Comparison of ENCODE assay signal across 14 cellular contexts in the genomic region with DNA sequence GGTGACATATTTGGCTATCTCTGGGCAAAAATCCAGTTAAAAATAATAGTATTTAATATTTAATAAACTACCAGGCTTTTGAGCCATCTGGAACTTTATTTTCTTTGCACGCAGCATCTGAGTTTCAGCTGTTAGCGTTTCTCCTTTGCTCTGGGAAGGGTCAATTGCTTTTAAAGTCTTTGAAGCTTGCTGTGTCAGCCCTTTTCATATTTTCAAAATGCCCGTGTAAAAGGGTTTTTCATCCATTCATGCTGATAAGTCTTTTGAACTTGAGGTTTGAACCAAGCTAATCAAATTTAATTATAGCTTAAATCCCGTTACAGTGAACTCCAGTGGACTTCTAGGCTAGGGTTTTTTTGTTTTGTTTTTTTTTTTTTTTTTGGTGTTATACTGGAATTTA.
"Had no signal": no experiment of that assay in that cellular context is flagged by ENCODE, and none has a peak within 500 bp of the region (broad histone marks: within the 10 kb centered on the region; RNA-seq: fewer than 3 reads in every experiment).

No MANE protein-coding gene starts in this region.

- H3K4me1 ChIP-seq: colonic mucosa had no signal

- H3K36me3 ChIP-seq: colonic mucosa, tibial artery had no signal

- H3K27me3 ChIP-seq: colonic mucosa, tibial artery had no signal

- H3K27ac ChIP-seq: colonic mucosa, tibial artery had no signal

- H3K27me3 Mint-ChIP-seq: activated CD8-positive, alpha-beta memory T cell treated with anti-CD3 and anti-CD28 coated beads, Interleukin-2, amount 10 ng/mL, durations not matched to agents 7 days and 5 days; activated naive CD8-positive, alpha-beta T cell; activated T-cell treated with anti-CD3 and anti-CD28 coated beads, Interleukin-2, amount 50 U/mL, for 24 hours had no signal

- H3K4me3 Mint-ChIP-seq: activated CD8-positive, alpha-beta memory T cell treated with anti-CD3 and anti-CD28 coated beads, Interleukin-2, amount 10 ng/mL, durations not matched to agents 7 days and 5 days; activated naive CD8-positive, alpha-beta T cell; activated T-cell treated with anti-CD3 and anti-CD28 coated beads, Interleukin-2, amount 50 U/mL, for 24 hours had no signal

- DNase-seq: activated CD4-positive, alpha-beta T cell treated with anti-CD3 and anti-CD28 coated beads, Interleukin-2, amount 50 U/mL, for 48 hours; activated CD4-positive, CD25-positive, alpha-beta regulatory T cell treated with anti-CD3 and anti-CD28 coated beads, Interleukin-2, amount 50 U/mL, for 72 hours; activated CD8-positive, alpha-beta memory T cell treated with anti-CD3 and anti-CD28 coated beads, Interleukin-2, amount 10 ng/mL, durations not matched to agents 7 days and 5 days; activated effector memory CD4-positive, alpha-beta T cell treated with anti-CD3 and anti-CD28 coated beads, Interleukin-2, amount 50 U/mL, for 16 hours; activated T-cell treated with anti-CD3 and anti-CD28 coated beads, Interleukin-2, amount 50 U/mL, for 24 hours; colonic mucosa; effector memory CD4-positive, alpha-beta T cell; hypothalamus; mammary epithelial cell; T-helper 2 cell; tibial artery had no signal

- ATAC-seq: activated CD8-positive, alpha-beta memory T cell treated with anti-CD3 and anti-CD28 coated beads, Interleukin-2, amount 10 ng/mL, durations not matched to agents 7 days and 5 days had no signal

- FAIRE-seq: bronchial epithelial cell had no signal

- H3K9me3 ChIP-seq: colonic mucosa, tibial artery had no signal

- H3K9me3 Mint-ChIP-seq: activated T-cell treated with anti-CD3 and anti-CD28 coated beads, Interleukin-2, amount 50 U/mL, for 24 hours had no signal

- H3K4me3 ChIP-seq: colonic mucosa, skin epidermis, tibial artery had no signal
